Comparison of ENCODE assay signal across 1 cellular context in the genomic region with DNA sequence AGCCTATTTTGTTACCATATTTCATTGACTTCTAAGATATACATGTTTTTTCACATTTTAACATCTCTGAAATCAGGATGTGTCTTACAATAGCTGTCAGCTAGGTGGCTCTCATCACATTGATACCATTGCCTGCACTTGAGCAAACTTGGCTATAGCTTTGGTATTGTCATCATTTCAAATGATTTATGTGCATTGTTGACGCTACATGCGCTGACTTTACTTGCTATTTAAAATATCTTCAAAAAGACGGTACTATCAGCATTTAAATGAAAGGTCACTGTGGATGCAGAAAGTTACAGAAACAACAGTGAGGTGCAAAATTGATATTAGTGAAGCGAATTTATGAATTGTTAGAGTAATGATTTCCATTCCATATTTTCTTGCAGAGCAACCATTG.
TF ChIP-seq lines count a peak whose summit lies in the region.

No MANE protein-coding gene starts in this region.

TF ChIP-seq in GM23338, 12 proteins besides CTCF, POLR2A, EP300 and RAD21 (continued from another document):
- TF ChIP-seq, protein P1, sequence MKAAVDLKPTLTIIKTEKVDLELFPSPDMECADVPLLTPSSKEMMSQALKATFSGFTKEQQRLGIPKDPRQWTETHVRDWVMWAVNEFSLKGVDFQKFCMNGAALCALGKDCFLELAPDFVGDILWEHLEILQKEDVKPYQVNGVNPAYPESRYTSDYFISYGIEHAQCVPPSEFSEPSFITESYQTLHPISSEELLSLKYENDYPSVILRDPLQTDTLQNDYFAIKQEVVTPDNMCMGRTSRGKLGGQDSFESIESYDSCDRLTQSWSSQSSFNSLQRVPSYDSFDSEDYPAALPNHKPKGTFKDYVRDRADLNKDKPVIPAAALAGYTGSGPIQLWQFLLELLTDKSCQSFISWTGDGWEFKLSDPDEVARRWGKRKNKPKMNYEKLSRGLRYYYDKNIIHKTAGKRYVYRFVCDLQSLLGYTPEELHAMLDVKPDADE (IDR thresholded peaks at IDR 0.05) = no peak
- no peak for TF ChIP-seq POLR2AphosphoS5 (IDR thresholded peaks at IDR 0.05; ENCODE audit: low read depth)
- no peak for TF ChIP-seq JUNB (IDR thresholded peaks at IDR 0.05; ENCODE audit: unreplicated experiment)
- TF ChIP-seq, protein P2, sequence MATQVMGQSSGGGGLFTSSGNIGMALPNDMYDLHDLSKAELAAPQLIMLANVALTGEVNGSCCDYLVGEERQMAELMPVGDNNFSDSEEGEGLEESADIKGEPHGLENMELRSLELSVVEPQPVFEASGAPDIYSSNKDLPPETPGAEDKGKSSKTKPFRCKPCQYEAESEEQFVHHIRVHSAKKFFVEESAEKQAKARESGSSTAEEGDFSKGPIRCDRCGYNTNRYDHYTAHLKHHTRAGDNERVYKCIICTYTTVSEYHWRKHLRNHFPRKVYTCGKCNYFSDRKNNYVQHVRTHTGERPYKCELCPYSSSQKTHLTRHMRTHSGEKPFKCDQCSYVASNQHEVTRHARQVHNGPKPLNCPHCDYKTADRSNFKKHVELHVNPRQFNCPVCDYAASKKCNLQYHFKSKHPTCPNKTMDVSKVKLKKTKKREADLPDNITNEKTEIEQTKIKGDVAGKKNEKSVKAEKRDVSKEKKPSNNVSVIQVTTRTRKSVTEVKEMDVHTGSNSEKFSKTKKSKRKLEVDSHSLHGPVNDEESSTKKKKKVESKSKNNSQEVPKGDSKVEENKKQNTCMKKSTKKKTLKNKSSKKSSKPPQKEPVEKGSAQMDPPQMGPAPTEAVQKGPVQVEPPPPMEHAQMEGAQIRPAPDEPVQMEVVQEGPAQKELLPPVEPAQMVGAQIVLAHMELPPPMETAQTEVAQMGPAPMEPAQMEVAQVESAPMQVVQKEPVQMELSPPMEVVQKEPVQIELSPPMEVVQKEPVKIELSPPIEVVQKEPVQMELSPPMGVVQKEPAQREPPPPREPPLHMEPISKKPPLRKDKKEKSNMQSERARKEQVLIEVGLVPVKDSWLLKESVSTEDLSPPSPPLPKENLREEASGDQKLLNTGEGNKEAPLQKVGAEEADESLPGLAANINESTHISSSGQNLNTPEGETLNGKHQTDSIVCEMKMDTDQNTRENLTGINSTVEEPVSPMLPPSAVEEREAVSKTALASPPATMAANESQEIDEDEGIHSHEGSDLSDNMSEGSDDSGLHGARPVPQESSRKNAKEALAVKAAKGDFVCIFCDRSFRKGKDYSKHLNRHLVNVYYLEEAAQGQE (IDR thresholded peaks at IDR 0.05; ENCODE audit: unreplicated experiment) = no peak
- no peak for TF ChIP-seq EZH2phosphoT487 (IDR thresholded peaks at IDR 0.05; ENCODE audit: unreplicated experiment)
- no peak for TF ChIP-seq STAT1 (IDR thresholded peaks at IDR 0.05; ENCODE audit: unreplicated experiment)
- no peak for TF ChIP-seq ZNF331 (CRISPR knock-in tag; IDR thresholded peaks at IDR 0.05; ENCODE audit: low read depth)
